11 cellular contexts compared by ENCODE assay signal in genomic region chr1:109500886-109501285, GRCh38. TPM values are rescaled to one million over a fixed set of nuclear protein-coding genes. Genes with fewer than 3 reads are reported as not detected.
DNase-seq lines count a peak whose midpoint lies in the region; ATAC-seq and TF ChIP-seq lines count a peak whose summit lies in the region.
"Had no signal": no experiment of that assay in that cellular context is flagged by ENCODE, and none has a peak within 500 bp of the region (broad histone marks: within the 10 kb centered on the region; RNA-seq: fewer than 3 reads in every experiment).

No MANE protein-coding gene starts in this region.

- TF ChIP-seq POLR2A in suprapubic skin (IDR thresholded peaks at IDR 0.05), result no peak

- POLR2A ChIA-PET in activated naive CD8-positive, alpha-beta T cell treated with anti-CD3 and anti-CD28 coated beads, Interleukin-2, amount 10 ng/mL, durations not matched to agents 7 days and 5 days (lab: Charles Lee), result interaction anchor here (3.3 to 17.7 kb wide), 2 partner anchors 9 to 31 kb away, joined by 16 to 212 read pairs; partner anchors contain the start of gene AMIGO1

- H3K27ac ChIP-seq in suprapubic skin (peak overlapping the region; percentile 15), endodermal cell (ENCODE audit: low read depth, low read length) (no peak overlapping the region)
- H3K27ac ChIP-seq: parathyroid adenoma had no signal

- H3K27me3 ChIP-seq in suprapubic skin (no peaks in the 10 kb centered on the region), endodermal cell (ENCODE audit: control insufficient read depth, insufficient read depth, low read length, poor library complexity, severe bottlenecking) (no peaks in the 10 kb centered on the region)

- no peak overlapping the region for H3K9ac ChIP-seq in endodermal cell (ENCODE audit: extremely low read depth, low read length, poor library complexity, severe bottlenecking)
- H3K9ac ChIP-seq: parathyroid adenoma had no signal

- peak overlapping the region; percentile 13 for H3K4me3 Mint-ChIP-seq in T-helper 2 cell treated with Interferon-gamma antibody and Interleukin-4, amounts not matched to agents 5 μg/mL and 100 μg/mL, for 36 hours
- H3K4me3 Mint-ChIP-seq in activated naive CD8-positive, alpha-beta T cell treated with anti-CD3 and anti-CD28 coated beads, Interleukin-2, amount 10 ng/mL, durations not matched to agents 7 days and 5 days, result peak overlapping the region; percentile 81
- no peak overlapping the region for H3K4me3 Mint-ChIP-seq in glutamatergic neuron (ENCODE audit: unreplicated experiment)
- no peak overlapping the region for H3K4me3 Mint-ChIP-seq in endodermal cell

- H3K27me3 Mint-ChIP-seq in T-helper 2 cell treated with Interferon-gamma antibody and Interleukin-4, amounts not matched to agents 5 μg/mL and 100 μg/mL, for 36 hours (ENCODE audit: low read depth), result no peaks in the 10 kb centered on the region
- H3K27me3 Mint-ChIP-seq in activated naive CD8-positive, alpha-beta T cell treated with anti-CD3 and anti-CD28 coated beads, Interleukin-2, amount 10 ng/mL, durations not matched to agents 7 days and 5 days, result no peaks in the 10 kb centered on the region
- H3K27me3 Mint-ChIP-seq in glutamatergic neuron (ENCODE audit: unreplicated experiment), result peaks cover 9% of the 10 kb centered on the region
- H3K27me3 Mint-ChIP-seq in endodermal cell (ENCODE audit: insufficient read depth), result peaks cover 3% of the 10 kb centered on the region

- no peak for ATAC-seq in activated naive CD8-positive, alpha-beta T cell treated with anti-CD3 and anti-CD28 coated beads, Interleukin-2, amount 10 ng/mL, durations not matched to agents 7 days and 5 days (ENCODE audit: low read depth)
- ATAC-seq in GM19324 (IDR thresholded peaks at IDR 0.05; ENCODE audit: low FRiP score, unreplicated experiment), result no peak
- ATAC-seq in HG03457 (IDR thresholded peaks at IDR 0.05; ENCODE audit: unreplicated experiment), result no peak

- TF ChIP-seq EP300 in suprapubic skin (IDR thresholded peaks at IDR 0.05), result no peak

- H3K36me3 Mint-ChIP-seq in T-helper 2 cell treated with Interferon-gamma antibody and Interleukin-4, amounts not matched to agents 5 μg/mL and 100 μg/mL, for 36 hours (ENCODE audit: low read depth), result peaks cover 43% of the 10 kb centered on the region
- H3K36me3 Mint-ChIP-seq in activated naive CD8-positive, alpha-beta T cell treated with anti-CD3 and anti-CD28 coated beads, Interleukin-2, amount 10 ng/mL, durations not matched to agents 7 days and 5 days, result peaks cover 19% of the 10 kb centered on the region
- H3K36me3 Mint-ChIP-seq in glutamatergic neuron (ENCODE audit: unreplicated experiment) (peaks cover 7% of the 10 kb centered on the region), endodermal cell (ENCODE audit: low read depth) (peaks cover 9% of the 10 kb centered on the region)

- H3K9me3 Mint-ChIP-seq in T-helper 2 cell treated with Interferon-gamma antibody and Interleukin-4, amounts not matched to agents 5 μg/mL and 100 μg/mL, for 36 hours, result no peaks in the 10 kb centered on the region
- H3K9me3 Mint-ChIP-seq in activated naive CD8-positive, alpha-beta T cell treated with anti-CD3 and anti-CD28 coated beads, Interleukin-2, amount 10 ng/mL, durations not matched to agents 7 days and 5 days, result no peaks in the 10 kb centered on the region
- H3K9me3 Mint-ChIP-seq in glutamatergic neuron (ENCODE audit: unreplicated experiment) (peaks cover 11% of the 10 kb centered on the region), endodermal cell (no peaks in the 10 kb centered on the region)

- DNase-seq in T-helper 2 cell treated with Interferon-gamma antibody and Interleukin-4, amounts not matched to agents 5 μg/mL and 100 μg/mL, for 36 hours (ENCODE audit: low spot score), result no peak
- DNase-seq in T-helper 2 cell, result no peak
- DNase-seq in activated naive CD8-positive, alpha-beta T cell treated with anti-CD3 and anti-CD28 coated beads, Interleukin-2, amount 10 ng/mL, durations not matched to agents 7 days and 5 days, result no peak
- DNase-seq in glutamatergic neuron, result no peak
- DNase-seq in suprapubic skin (ENCODE audit: low spot score in 2 of 2), result no peak
- no peak for DNase-seq in endodermal cell
- DNase-seq: H7 had no signal

- H3K36me3 ChIP-seq in suprapubic skin (peaks cover 24% of the 10 kb centered on the region), endodermal cell (ENCODE audit: control insufficient read depth, insufficient read depth, low read length) (no peaks in the 10 kb centered on the region)

- TF ChIP-seq CTCF in glutamatergic neuron (IDR thresholded peaks at IDR 0.05; ENCODE audit: partially characterized antibody, unreplicated experiment) (no peak), suprapubic skin (IDR thresholded peaks at IDR 0.05) (no peak), endodermal cell (conservative IDR thresholded peaks at IDR 0.05) (no peak)

- peaks cover 60% of the 10 kb centered on the region for H3K4me1 Mint-ChIP-seq in T-helper 2 cell treated with Interferon-gamma antibody and Interleukin-4, amounts not matched to agents 5 μg/mL and 100 μg/mL, for 36 hours (ENCODE audit: low read depth)
- peaks cover 78% of the 10 kb centered on the region for H3K4me1 Mint-ChIP-seq in activated naive CD8-positive, alpha-beta T cell treated with anti-CD3 and anti-CD28 coated beads, Interleukin-2, amount 10 ng/mL, durations not matched to agents 7 days and 5 days
- H3K4me1 Mint-ChIP-seq in glutamatergic neuron (ENCODE audit: low read depth, unreplicated experiment), result peaks cover 50% of the 10 kb centered on the region
- peaks cover 20% of the 10 kb centered on the region for H3K4me1 Mint-ChIP-seq in endodermal cell

- 34% methylated on average over 3 of the region's 4 CpGs for WGBS in suprapubic skin
- 75 to 83% methylated on average over 2 to 3 of the region's 4 CpGs for WGBS in endodermal cell (ENCODE audit: insufficient coverage in 1 of 2, insufficient read length in 1 of 2), 2 experiments

- no peak overlapping the region for H3K27ac Mint-ChIP-seq in T-helper 2 cell treated with Interferon-gamma antibody and Interleukin-4, amounts not matched to agents 5 μg/mL and 100 μg/mL, for 36 hours
- H3K27ac Mint-ChIP-seq in activated naive CD8-positive, alpha-beta T cell treated with anti-CD3 and anti-CD28 coated beads, Interleukin-2, amount 10 ng/mL, durations not matched to agents 7 days and 5 days, result peak overlapping the region; percentile 99
- H3K27ac Mint-ChIP-seq in glutamatergic neuron (ENCODE audit: unreplicated experiment), result peak overlapping the region; percentile 11
- H3K27ac Mint-ChIP-seq in endodermal cell, result no peak overlapping the region

- H3K4me1 ChIP-seq in suprapubic skin, result peaks cover 78% of the 10 kb centered on the region
- peaks cover 2% of the 10 kb centered on the region for H3K4me1 ChIP-seq in endodermal cell (ENCODE audit: control insufficient read depth, insufficient read depth, low read length)
- H3K4me1 ChIP-seq: parathyroid adenoma had no signal

- H3K4me3 ChIP-seq in suprapubic skin (no peak overlapping the region), endodermal cell (ENCODE audit: low read length) (no peak overlapping the region)

- no peaks in the 10 kb centered on the region for H3K9me3 ChIP-seq in suprapubic skin
- no peaks in the 10 kb centered on the region for H3K9me3 ChIP-seq in endodermal cell (ENCODE audit: control insufficient read depth, low read length)

RNA-seq across cellular contexts. Expression of gene CYB561D1, which starts 7.0 kb away (rescaled TPM):
- total RNA-seq in activated naive CD8-positive, alpha-beta T cell treated with anti-CD3 and anti-CD28 coated beads, Interleukin-2, amount 10 ng/mL, durations not matched to agents 7 days and 5 days, result 10 to 100 TPM; 24.3 to 25.1 TPM
- total RNA-seq in glutamatergic neuron (ENCODE audit: unreplicated experiment) (23.9 TPM), suprapubic skin (10 to 100 TPM; 12.3 to 27.4 (median 24.7) TPM), endodermal cell (1 to 10 TPM; 4.8 to 6.5 TPM)
- 6.7 TPM for polyA plus RNA-seq in endodermal cell (2013, experiment 1 of 2)
- 6.3 TPM for polyA plus RNA-seq in endodermal cell (2013, experiment 2 of 2)

RNA-seq across cellular contexts. Expression of gene AMIGO1, which starts 8.6 kb away (rescaled TPM):
- 1 to 10 TPM; 8.2 to 9.4 TPM for total RNA-seq in activated naive CD8-positive, alpha-beta T cell treated with anti-CD3 and anti-CD28 coated beads, Interleukin-2, amount 10 ng/mL, durations not matched to agents 7 days and 5 days
- total RNA-seq in glutamatergic neuron (ENCODE audit: unreplicated experiment) (8.0 TPM), suprapubic skin (1 to 10 TPM; 2.1 to 8.5 (median 4.7) TPM), endodermal cell (1 to 10 TPM; 2.4 to 2.7 TPM)
- polyA plus RNA-seq in endodermal cell (2013, experiment 1 of 2), result 5.0 TPM
- polyA plus RNA-seq in endodermal cell (2013, experiment 2 of 2), result 4.6 TPM

RNA-seq across cellular contexts. Expression of gene ATXN7L2, which starts 17.2 kb away (rescaled TPM):
- 10 to 100 TPM; 10.4 to 12.4 TPM for total RNA-seq in activated naive CD8-positive, alpha-beta T cell treated with anti-CD3 and anti-CD28 coated beads, Interleukin-2, amount 10 ng/mL, durations not matched to agents 7 days and 5 days
- total RNA-seq in glutamatergic neuron (ENCODE audit: unreplicated experiment), result 54.9 TPM
- 1 to 10 TPM; 5.1 to 8.4 (median 7.2) TPM for total RNA-seq in suprapubic skin
- 1 to 10 TPM; 5.1 to 6.1 TPM for total RNA-seq in endodermal cell
- 13.4 TPM for polyA plus RNA-seq in endodermal cell (2013, experiment 1 of 2)
- 9.5 TPM for polyA plus RNA-seq in endodermal cell (2013, experiment 2 of 2)

RNA-seq across cellular contexts. Expression of gene SYPL2, which starts 34.5 kb away (rescaled TPM):
- not detected for total RNA-seq in activated naive CD8-positive, alpha-beta T cell treated with anti-CD3 and anti-CD28 coated beads, Interleukin-2, amount 10 ng/mL, durations not matched to agents 7 days and 5 days
- total RNA-seq in glutamatergic neuron (ENCODE audit: unreplicated experiment) (0.42 TPM), suprapubic skin (1 to 10 TPM in 1 of 4 donors, under 1 TPM in 2, not detected in 1; 0.23 to 2.1 (median 0.34) TPM), endodermal cell (under 1 TPM in 1 of 2 donors, not detected in 1; 0.64 TPM)
- polyA plus RNA-seq in endodermal cell (2013, experiment 1 of 2), result 0.25 TPM
- 0.08 TPM for polyA plus RNA-seq in endodermal cell (2013, experiment 2 of 2)
- polyA plus RNA-seq: keratinocyte had no signal

RNA-seq across cellular contexts. Expression of gene GPR61, which starts 38.8 kb away (rescaled TPM):
- under 1 TPM in 1 of 2 experiments, not detected in 1; 0.39 TPM for total RNA-seq in activated naive CD8-positive, alpha-beta T cell treated with anti-CD3 and anti-CD28 coated beads, Interleukin-2, amount 10 ng/mL, durations not matched to agents 7 days and 5 days
- 0.76 TPM for total RNA-seq in glutamatergic neuron (ENCODE audit: unreplicated experiment)
- 1 to 10 TPM in 1 of 4 donors, under 1 TPM in 1, not detected in 2; 0.19 to 1.4 TPM for total RNA-seq in suprapubic skin
- under 1 TPM in 1 of 2 donors, not detected in 1; 0.93 TPM for total RNA-seq in endodermal cell
- 0.46 TPM for polyA plus RNA-seq in endodermal cell (2013, experiment 1 of 2)
- polyA plus RNA-seq in endodermal cell (2013, experiment 2 of 2), result not detected
- polyA plus RNA-seq: keratinocyte had no signal

Comparison
In these comparisons a context has a peak if more than half of its experiments do, and no peak if none do; other contexts are left out.
1. H3K27ac Mint-ChIP-seq: peak in activated naive CD8-positive, alpha-beta T cell treated with anti-CD3 and anti-CD28 coated beads, Interleukin-2, amount 10 ng/mL, durations not matched to agents 7 days and 5 days (single experiment) and glutamatergic neuron (single experiment); none in T-helper 2 cell treated with Interferon-gamma antibody and Interleukin-4, amounts not matched to agents 5 μg/mL and 100 μg/mL, for 36 hours (single experiment) and endodermal cell (single experiment).
2. H3K4me3 Mint-ChIP-seq: peak in T-helper 2 cell treated with Interferon-gamma antibody and Interleukin-4, amounts not matched to agents 5 μg/mL and 100 μg/mL, for 36 hours (single experiment) and activated naive CD8-positive, alpha-beta T cell treated with anti-CD3 and anti-CD28 coated beads, Interleukin-2, amount 10 ng/mL, durations not matched to agents 7 days and 5 days (single experiment); none in glutamatergic neuron (single experiment) and endodermal cell (single experiment).